ENCODE assay signal across 6 cellular contexts in the genomic region with DNA sequence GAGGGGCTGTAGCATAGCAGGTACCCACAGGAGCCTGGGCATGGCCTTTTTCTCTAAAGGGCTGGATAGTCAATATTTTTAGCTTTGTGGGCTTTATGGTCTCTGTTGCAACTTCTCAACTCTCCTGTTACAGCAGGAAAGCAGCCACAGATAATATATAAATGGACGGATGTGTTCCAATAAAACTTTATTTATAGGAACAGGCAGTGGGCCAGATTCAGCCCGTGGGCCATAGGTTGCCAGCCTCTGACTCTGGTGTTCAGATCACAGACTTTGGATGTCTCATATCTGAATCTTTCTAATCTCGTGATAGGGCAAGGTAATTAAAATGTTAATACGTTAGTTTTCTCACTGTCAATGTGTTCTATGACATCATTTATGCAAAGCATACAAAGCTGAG.
"Had no signal": no experiment of that assay in that cellular context is flagged by ENCODE, and none has a peak within 500 bp of the region (broad histone marks: within the 10 kb centered on the region; RNA-seq: fewer than 3 reads in every experiment).

No MANE protein-coding gene starts in this region.

- H3K27me3 ChIP-seq: adrenal gland, body of pancreas, foreskin keratinocyte, gastrocnemius medialis had no signal

- H3K27ac ChIP-seq: adrenal gland, body of pancreas, coronary artery, foreskin keratinocyte, gastrocnemius medialis had no signal

- H3K4me3 ChIP-seq: adrenal gland, body of pancreas, coronary artery, gastrocnemius medialis had no signal

- DNase-seq: T1000 had no signal
